11 cellular contexts compared by ENCODE assay signal in genomic region chr18:48563027-48563426, GRCh38. TPM values are rescaled to one million over a fixed set of nuclear protein-coding genes. Genes with fewer than 3 reads are reported as not detected.
DNase-seq lines count a peak whose midpoint lies in the region; ATAC-seq, FAIRE-seq and TF ChIP-seq lines count a peak whose summit lies in the region.
"Had no signal": no experiment of that assay in that cellular context is flagged by ENCODE, and none has a peak within 500 bp of the region (broad histone marks: within the 10 kb centered on the region; RNA-seq: fewer than 3 reads in every experiment).

No MANE protein-coding gene starts in this region.

- H2BK5ac ChIP-seq in IMR-90 (ENCODE audit: low read depth, low read length, poor library complexity, severe bottlenecking) (peak overlapping the region; percentile 4), H9 (ENCODE audit: insufficient read length, low read length) (no peak overlapping the region)

- no peak for TF ChIP-seq EP300 in K562 (IDR thresholded peaks at IDR 0.05; ENCODE audit: low read length)
- TF ChIP-seq EP300 in suprapubic skin (IDR thresholded peaks at IDR 0.05): no peak

- no peak overlapping the region for H2BK12ac ChIP-seq in H9 (ENCODE audit: insufficient read length, low read depth, low read length)

- no peak for TF ChIP-seq CTCF in IMR-90 (conservative IDR thresholded peaks at IDR 0.05; ENCODE audit: low read depth, low read length)
- no peak for TF ChIP-seq CTCF in K562 (IDR thresholded peaks at IDR 0.05 in 2 of 3, conservative IDR thresholded peaks at IDR 0.05 in 1 of 3; ENCODE audit: insufficient read depth in 2 of 3, low read depth in 1 of 3, low read length in 3 of 3)
- no peak for TF ChIP-seq CTCF in kidney epithelial cell (IDR thresholded peaks at IDR 0.05; ENCODE audit: insufficient read depth, low read length, poor library complexity, severe bottlenecking)
- TF ChIP-seq CTCF in H9 (conservative IDR thresholded peaks at IDR 0.05): no peak
- no peak for TF ChIP-seq CTCF in mesothelial cell of epicardium (IDR thresholded peaks at IDR 0.05; ENCODE audit: unreplicated experiment)
- no peak for TF ChIP-seq CTCF in suprapubic skin (IDR thresholded peaks at IDR 0.05)

- no peak for TF ChIP-seq POLR2A in IMR-90 (IDR thresholded peaks at IDR 0.05; ENCODE audit: low read depth, low read length)
- TF ChIP-seq POLR2A in K562 (conservative IDR thresholded peaks at IDR 0.05): no peak
- no peak for TF ChIP-seq POLR2A in suprapubic skin (IDR thresholded peaks at IDR 0.05)

- DNase-seq in AG08395 (ENCODE audit: low spot score) (peak; percentile 87), IMR-90 (peak; percentile 92), K562 (ENCODE audit: extremely low read depth in 1 of 4, low spot score in 3 of 4) (peak; percentile 24 to 27 (median 25)), kidney epithelial cell (ENCODE audit: low read depth) (peak; percentile 56), H9 (no peak), mesothelial cell of epicardium (ENCODE audit: low spot score in 2 of 2, unreplicated experiment in 2 of 2) (no peak), suprapubic skin (ENCODE audit: low spot score in 2 of 2) (no peak)
- DNase-seq: activated B cell treated with CpG ODN at 0.5 μM for 24 hours; activated effector memory CD4-positive, alpha-beta T cell treated with Interleukin-2 at 50 U/mL for 16 hours had no signal

- H3K4me1 ChIP-seq in IMR-90 (ENCODE audit: control insufficient read depth, insufficient read depth, low read length): peaks cover 16% of the 10 kb centered on the region
- peaks cover 3 to 18% of the 10 kb centered on the region in 2 experiments; a peak in 3 of 5 replicates for H3K4me1 ChIP-seq in K562 (replicated peaks in 1 of 2; ENCODE audit: control insufficient read depth in 2 of 2, insufficient read depth in 2 of 2, low read length in 2 of 2)
- H3K4me1 ChIP-seq in H9 (ENCODE audit: insufficient read depth, low read length): peaks cover 2% of the 10 kb centered on the region; the same call in 1 of the 2 replicates
- peaks cover 12% of the 10 kb centered on the region for H3K4me1 ChIP-seq in suprapubic skin

- 0 out of 2 replicates have a peak overlapping the region, but pooled peaks have one; percentile 4 for H3K4me2 ChIP-seq in IMR-90 (ENCODE audit: low read depth, low read length)
- no peak overlapping the region for H3K4me2 ChIP-seq in K562 (ENCODE audit: insufficient read depth, low read length)
- no peak overlapping the region for H3K4me2 ChIP-seq in H9 (ENCODE audit: insufficient read depth, insufficient read length, low read length)

- H3K36me3 ChIP-seq in IMR-90 (ENCODE audit: control insufficient read depth, insufficient read depth, low read length) (peaks cover 3% of the 10 kb centered on the region; the same call in 1 of the 2 replicates), K562 (ENCODE audit: control insufficient read depth, insufficient read depth, low read length) (no peaks in the 10 kb centered on the region), kidney epithelial cell (ENCODE audit: control insufficient read depth, insufficient read depth, low read length) (no peaks in the 10 kb centered on the region), suprapubic skin (no peaks in the 10 kb centered on the region)

- H3K23ac ChIP-seq in IMR-90 (ENCODE audit: low read depth, low read length): no peak overlapping the region
- no peak overlapping the region for H3K23ac ChIP-seq in H9 (ENCODE audit: insufficient read length, low read depth, low read length)

- H3K36me3 Mint-ChIP-seq in H9 (ENCODE audit: insufficient read depth in 1 of 3, low read depth in 3 of 3) (peaks cover 1 to 9% (median 3%) of the 10 kb centered on the region in 3 experiments), mesothelial cell of epicardium (peaks cover 5% of the 10 kb centered on the region)

- H4K5ac ChIP-seq in IMR-90 (ENCODE audit: low read depth, low read length): no peak overlapping the region
- no peak overlapping the region for H4K5ac ChIP-seq in H9 (ENCODE audit: insufficient read length, low read depth, low read length)

- CTCF ChIA-PET in IMR-90 (lab: Yijun Ruan, JAX) (interaction anchor here (0.9 kb wide), 1 partner anchor 65 kb away, joined by 3 read pairs; no protein-coding TSS in a partner anchor), K562 (lab: Yijun Ruan, JAX; ENCODE audit: low intra/inter-chr PET ratio) (no interaction called here)

- ATAC-seq in IMR-90 (ENCODE audit: low read depth) (peak; percentile 96), K562 (peak; percentile 62), GM19455 (IDR thresholded peaks at IDR 0.05; ENCODE audit: unreplicated experiment) (no peak)

- H4K8ac ChIP-seq in IMR-90 (ENCODE audit: low read depth in 2 of 2, low read length in 2 of 2) (no peak overlapping the region), H9 (replicated peaks; ENCODE audit: insufficient read length, low read depth, low read length) (no peak overlapping the region)

- no peak overlapping the region for H3T11ph ChIP-seq in H9 (ENCODE audit: low read length)

- no peaks in the 10 kb centered on the region for H3K27me3 Mint-ChIP-seq in H9 (ENCODE audit: low read depth)
- H3K27me3 Mint-ChIP-seq in mesothelial cell of epicardium (ENCODE audit: low read depth): no peaks in the 10 kb centered on the region
- H3K27me3 Mint-ChIP-seq: activated B cell treated with CpG ODN at 0.5 μM for 24 hours had no signal

- TF ChIP-seq RAD21 in IMR-90 (IDR thresholded peaks at IDR 0.05; ENCODE audit: low read length) (peak; percentile 9; the same call in 1 of the 2 replicates), K562 (CRISPR knock-in tag; conservative IDR thresholded peaks at IDR 0.05 in 1 of 2, IDR thresholded peaks at IDR 0.05 in 1 of 2) (no peak)

- no peak overlapping the region for H4K91ac ChIP-seq in IMR-90 (ENCODE audit: insufficient read depth, low read depth, low read length)
- H4K91ac ChIP-seq in H9 (ENCODE audit: insufficient read length, low read depth, low read length): no peak overlapping the region

- H2AFZ ChIP-seq in IMR-90 (replicated peaks; ENCODE audit: low read length, poor library complexity): no peak overlapping the region
- no peak overlapping the region for H2AFZ ChIP-seq in K562 (ENCODE audit: low read depth, low read length)
- H2AFZ ChIP-seq in H9 (ENCODE audit: low read length): no peak overlapping the region

- POLR2A ChIA-PET in IMR-90 (lab: Charles Lee; ENCODE audit: unreplicated experiment) (no interaction called here), K562 (lab: Yijun Ruan, JAX) (interaction anchor here (0.6 to 1.0 kb wide), 3 partner anchors 11 to 15 kb away, joined by 3 read pairs; no protein-coding TSS in a partner anchor)

- H3K9me1 ChIP-seq in IMR-90 (ENCODE audit: insufficient read depth, low read length): peaks cover 31% of the 10 kb centered on the region
- H3K9me1 ChIP-seq in K562 (ENCODE audit: control insufficient read depth, insufficient read depth, low read length): no peaks in the 10 kb centered on the region

- H2BK120ac ChIP-seq in IMR-90 (ENCODE audit: low read depth, low read length) (no peak overlapping the region), H9 (ENCODE audit: low read depth, low read length, poor library complexity, severe bottlenecking) (no peak overlapping the region)

- no peak overlapping the region for H3K4me3 ChIP-seq in IMR-90 (ENCODE audit: insufficient read depth, low read depth, low read length)
- no peak overlapping the region for H3K4me3 ChIP-seq in K562
- no peak overlapping the region for H3K4me3 ChIP-seq in kidney epithelial cell (ENCODE audit: low read depth, low read length)
- H3K4me3 ChIP-seq in suprapubic skin: no peak overlapping the region

- no peak overlapping the region for H2AK9ac ChIP-seq in IMR-90 (replicated peaks; ENCODE audit: low read depth, low read length, poor library complexity)

- H4K20me1 ChIP-seq in IMR-90 (ENCODE audit: insufficient read depth, low read length) (peaks cover 85% of the 10 kb centered on the region), K562 (replicated peaks; ENCODE audit: control insufficient read depth, insufficient read depth, low read length) (no peaks in the 10 kb centered on the region), H9 (ENCODE audit: control insufficient read depth, insufficient read depth, insufficient read length) (no peaks in the 10 kb centered on the region)

- peaks cover 22 to 25% of the 10 kb centered on the region in 2 experiments for H3K4me1 Mint-ChIP-seq in H9
- H3K4me1 Mint-ChIP-seq in mesothelial cell of epicardium: peaks cover 6% of the 10 kb centered on the region
- H3K4me1 Mint-ChIP-seq: activated B cell treated with CpG ODN at 0.5 μM for 24 hours had no signal

- H3K56ac ChIP-seq in IMR-90 (ENCODE audit: extremely low read depth, insufficient read depth, low read length) (no peak overlapping the region), H9 (ENCODE audit: insufficient read length, low read depth, low read length) (no peak overlapping the region)

- H3K79me1 ChIP-seq in IMR-90 (ENCODE audit: low read depth in 1 of 2, low read length in 2 of 2) (peaks cover 47 to 90% of the 10 kb centered on the region in 2 experiments), H9 (ENCODE audit: insufficient read depth, low read depth, low read length, poor library complexity, severe bottlenecking) (no peaks in the 10 kb centered on the region)

- dilution Hi-C loops in IMR-90 (cut with HindIII; ENCODE audit: low sequenced_read_pairs, unreplicated experiment): no loop called here

- peak; percentile 52 for FAIRE-seq in K562 (lab: Jason Lieb, UNC)
- FAIRE-seq: islet of Langerhans had no signal

- H2BK15ac ChIP-seq in IMR-90 (ENCODE audit: low read depth, low read length): no peak overlapping the region
- H2BK15ac ChIP-seq in H9 (ENCODE audit: low read depth, low read length): no peak overlapping the region

- BruUV-seq in IMR-90 (replicated peaks; lab: Mats Ljungman, UMichigan) (no TSS peak), K562 (replicated peaks; lab: Mats Ljungman, UMichigan) (no TSS peak)

- H3K9me3 Mint-ChIP-seq in H9 (peaks cover 5 to 6% of the 10 kb centered on the region in 2 experiments; a peak in 4 of 5 replicates), mesothelial cell of epicardium (peaks cover 7% of the 10 kb centered on the region)
- H3K9me3 Mint-ChIP-seq: activated B cell treated with CpG ODN at 0.5 μM for 24 hours had no signal

- no peak overlapping the region for H3K9ac ChIP-seq in IMR-90 (ENCODE audit: low read depth, low read length)
- no peak overlapping the region for H3K9ac ChIP-seq in K562 (ENCODE audit: insufficient read depth in 1 of 2, low read depth in 2 of 2, low read length in 2 of 2)
- no peak overlapping the region for H3K9ac ChIP-seq in H9 (ENCODE audit: extremely low read depth, insufficient read length, low read length)

- in situ Hi-C loops in IMR-90 (cut with MboI; ENCODE audit: low sequenced_read_pairs): no loop called here
- in situ Hi-C loops in K562 (cut with MboI): no loop called here

- H3K27ac Mint-ChIP-seq in H9 (peak overlapping the region in 1 of 3 experiments; percentile 78; a peak in 2 of 7 replicates), mesothelial cell of epicardium (no peak overlapping the region)
- H3K27ac Mint-ChIP-seq: activated B cell treated with CpG ODN at 0.5 μM for 24 hours had no signal

- H3K27ac ChIP-seq in IMR-90 (ENCODE audit: insufficient read depth, low read length) (peak overlapping the region; percentile 24; the same call in 1 of the 2 replicates), K562 (ENCODE audit: extremely low read depth, low read depth, low read length) (no peak overlapping the region), H9 (ENCODE audit: insufficient read length, low read depth, low read length) (no peak overlapping the region), suprapubic skin (no peak overlapping the region)

- no peak overlapping the region for H3K14ac ChIP-seq in IMR-90 (replicated peaks; ENCODE audit: low read depth, low read length)
- H3K14ac ChIP-seq in H9 (ENCODE audit: insufficient read depth, low read length): no peak overlapping the region

- no peak overlapping the region for H3K4me3 Mint-ChIP-seq in H9
- no peak overlapping the region for H3K4me3 Mint-ChIP-seq in mesothelial cell of epicardium
- H3K4me3 Mint-ChIP-seq: activated B cell treated with CpG ODN at 0.5 μM for 24 hours had no signal

- H3K79me2 ChIP-seq in K562 (ENCODE audit: control insufficient read depth, insufficient read depth, low read length) (peaks cover 7% of the 10 kb centered on the region), H9 (ENCODE audit: insufficient read depth, low read length) (no peaks in the 10 kb centered on the region)

- H3K27me3 ChIP-seq in IMR-90 (ENCODE audit: control insufficient read depth, insufficient read depth, low read length) (no peaks in the 10 kb centered on the region), K562 (ENCODE audit: control insufficient read depth in 2 of 2, insufficient read depth in 2 of 2, low read length in 2 of 2) (no peaks in the 10 kb centered on the region), kidney epithelial cell (ENCODE audit: control insufficient read depth, insufficient read depth, low read length) (no peaks in the 10 kb centered on the region), H9 (ENCODE audit: insufficient read depth, low read length) (no peaks in the 10 kb centered on the region), suprapubic skin (no peaks in the 10 kb centered on the region)

- H2BK20ac ChIP-seq in IMR-90 (ENCODE audit: low read depth, low read length) (no peak overlapping the region), H9 (ENCODE audit: low read depth, low read length, poor library complexity, severe bottlenecking) (no peak overlapping the region)

- peaks cover 3% of the 10 kb centered on the region for H3K9me3 ChIP-seq in IMR-90 (ENCODE audit: control insufficient read depth, insufficient read depth, low read length)
- no peaks in the 10 kb centered on the region; the same call in 1 of the 2 replicates for H3K9me3 ChIP-seq in K562 (replicated peaks; ENCODE audit: control insufficient read depth, insufficient read depth, low read depth, low read length)
- no peaks in the 10 kb centered on the region for H3K9me3 ChIP-seq in H9 (ENCODE audit: control insufficient read depth, low read depth, low read length)
- H3K9me3 ChIP-seq in suprapubic skin: no peaks in the 10 kb centered on the region

- no peaks in the 10 kb centered on the region for H3K23me2 ChIP-seq in H9 (ENCODE audit: insufficient read length, low read depth, low read length, poor library complexity, severe bottlenecking)

- H3K18ac ChIP-seq in IMR-90 (ENCODE audit: low read depth, low read length): no peak overlapping the region
- no peak overlapping the region for H3K18ac ChIP-seq in H9 (ENCODE audit: insufficient read length, low read depth, low read length)

- intact Hi-C loops in IMR-90 (cut with micrococcal nuclease): no loop called here
- intact Hi-C loops in K562 (cut with micrococcal nuclease): no loop called here

- peak overlapping the region; percentile 11; the same call in 1 of the 2 replicates for H3K4ac ChIP-seq in IMR-90 (ENCODE audit: low read depth, low read length)
- no peak overlapping the region for H3K4ac ChIP-seq in H9 (ENCODE audit: low read depth, low read length)

- WGBS in IMR-90 (ENCODE audit: extremely low coverage in 2 of 2, insufficient read length in 1 of 2), 2 experiments: no CpG with 5 or more reads among the region's 2 CpGs
- 50% methylated on average over 2 of the region's 2 CpGs for WGBS in K562 (ENCODE audit: insufficient coverage, low coverage, missing lambda C conversion rate)
- no CpG with 5 or more reads among the region's 2 CpGs for WGBS in H9 (ENCODE audit: extremely low coverage, insufficient read length, low lambda C conversion rate)
- WGBS in suprapubic skin: 89% methylated on average over 2 of the region's 2 CpGs

- 0 out of 2 replicates have a peak overlapping the region, but pooled peaks have one; percentile 5 for H2AK5ac ChIP-seq in IMR-90 (ENCODE audit: low read depth, low read length)
- H2AK5ac ChIP-seq in H9 (ENCODE audit: insufficient read length, low read length): no peak overlapping the region

RNA-seq across cellular contexts. Expression of gene CTIF, which starts 24.2 kb away (rescaled TPM):
- total RNA-seq in IMR-90 (2012; rRNA removed): 25.1 and 27.5 TPM in 2 replicates
- 57.0 and 58.4 TPM in 2 replicates for polyA plus RNA-seq in IMR-90 (2012; rRNA removed)
- 28.8 and 51.0 TPM in 2 replicates for polyA plus RNA-seq in IMR-90 (2012; cell fraction: cytosol; rRNA removed)
- polyA plus RNA-seq in IMR-90 (2012; cell fraction: nucleus; rRNA removed; ENCODE audit: low replicate concordance): 139 and 218 TPM in 2 replicates
- 20.1 and 49.3 TPM in 2 replicates for total RNA-seq in K562 (2011; cell fraction: chromatin; rRNA removed; ENCODE audit: low replicate concordance)
- total RNA-seq in K562 (2011; cell fraction: nucleolus; rRNA removed): 14.0 and 21.6 TPM in 2 replicates
- 17.9 and 22.7 TPM in 2 replicates for total RNA-seq in K562 (2011; cell fraction: nucleoplasm; rRNA removed)
- total RNA-seq in K562 (2014; rRNA removed): 2.2 and 6.6 TPM in 2 replicates
- 1.5 TPM in 2 replicates for total RNA-seq in K562 (2014; rRNA removed; fragmentation: Illumina TruSeq; extraction: Trizol)
- 2.4 and 3.7 TPM in 2 replicates for total RNA-seq in K562 (2015; rRNA removed; fragmentation: Illumina TruSeq; extraction: Trizol)
- 8.5 and 11.5 TPM in 2 replicates for total RNA-seq in K562 (2021)
- polyA plus RNA-seq in K562 (2011; rRNA removed): 2.2 and 4.8 TPM in 2 replicates
- 1.7 and 2.8 TPM in 2 replicates for polyA plus RNA-seq in K562 (2011; cell fraction: cytosol; rRNA removed)
- 14.2 and 21.5 TPM in 2 replicates for polyA plus RNA-seq in K562 (2011; cell fraction: nucleus; rRNA removed)
- polyA plus RNA-seq in K562 (2012): 5.6 and 6.6 TPM in 2 replicates
- polyA plus RNA-seq in K562 (2014; fragmentation: Illumina TruSeq; extraction: Trizol): 3.9 and 4.2 TPM in 2 replicates
- polyA plus RNA-seq in K562 (2014; fragmentation: Nextera tagmentation; extraction: Ambion mirVana): under 1 TPM; 0.17 to 0.31 TPM
- polyA plus RNA-seq in K562 (2014; rRNA removed): 4.1 and 6.0 TPM in 2 replicates
- polyA minus RNA-seq in K562 (2011; rRNA and poly(A)+ RNA removed): 2.0 and 2.6 TPM in 2 replicates
- 3.9 and 8.2 TPM in 2 replicates for polyA minus RNA-seq in K562 (2011; cell fraction: cytosol; rRNA and poly(A)+ RNA removed)
- polyA minus RNA-seq in K562 (2011; cell fraction: nucleus; rRNA and poly(A)+ RNA removed): 4.8 and 13.1 TPM in 2 replicates
- 24.3 and 29.4 TPM in 2 replicates for total RNA-seq in kidney epithelial cell
- total RNA-seq in H9 (2021): 14.4 and 15.8 TPM in 2 replicates
- 64.3 to 67.9 TPM (median 66.0 TPM) in 3 replicates for total RNA-seq in mesothelial cell of epicardium
- total RNA-seq in suprapubic skin: 10 to 100 TPM; 29.0 to 61.5 (median 37.7) TPM

Comparison
In these comparisons a context has a peak if more than half of its experiments do, and no peak if none do; other contexts are left out.
1. DNase-seq: peak in AG08395 (single experiment), IMR-90 (single experiment), K562 (4 of 4) and kidney epithelial cell (single experiment); none in H9 (single experiment), mesothelial cell of epicardium (0 of 2) and suprapubic skin (0 of 2).